In the genomic region with DNA sequence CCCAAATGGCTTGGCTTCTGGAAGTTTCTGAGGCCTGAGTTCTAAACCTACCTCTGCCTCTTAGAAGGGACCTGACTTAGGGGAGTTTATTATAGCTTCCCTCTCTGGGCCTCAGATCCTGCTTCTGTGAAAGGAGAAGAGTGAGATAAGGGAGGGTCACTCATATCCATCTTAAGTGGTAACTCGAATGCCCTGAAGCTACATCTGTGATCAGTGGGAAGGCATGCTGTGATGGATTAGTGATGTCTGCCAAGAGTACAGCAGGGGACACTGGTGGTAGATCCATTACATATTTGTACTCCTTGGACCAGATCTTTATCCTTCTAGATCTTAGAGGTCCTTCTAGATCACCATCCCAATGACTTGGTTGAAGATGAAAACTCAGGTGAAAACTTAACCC, we compare ENCODE assay signal across 7 cellular contexts.
"Had no signal": no experiment of that assay in that cellular context is flagged by ENCODE, and none has a peak within 500 bp of the region (broad histone marks: within the 10 kb centered on the region; RNA-seq: fewer than 3 reads in every experiment).

No MANE protein-coding gene starts in this region.

- H3K4me2 ChIP-seq: GM23338, KMS-11 had no signal

- H3K4me3 ChIP-seq: GM23338 had no signal

- ATAC-seq: GM23338 had no signal

- H3K27ac ChIP-seq: KMS-11 had no signal

- DNase-seq: H9, HCEC 1CT, HFFc6, IMR-90, KBM-7 had no signal

- H3K9ac ChIP-seq: KMS-11 had no signal
